ENCODE assay signal across 29 cellular contexts in the genomic region with DNA sequence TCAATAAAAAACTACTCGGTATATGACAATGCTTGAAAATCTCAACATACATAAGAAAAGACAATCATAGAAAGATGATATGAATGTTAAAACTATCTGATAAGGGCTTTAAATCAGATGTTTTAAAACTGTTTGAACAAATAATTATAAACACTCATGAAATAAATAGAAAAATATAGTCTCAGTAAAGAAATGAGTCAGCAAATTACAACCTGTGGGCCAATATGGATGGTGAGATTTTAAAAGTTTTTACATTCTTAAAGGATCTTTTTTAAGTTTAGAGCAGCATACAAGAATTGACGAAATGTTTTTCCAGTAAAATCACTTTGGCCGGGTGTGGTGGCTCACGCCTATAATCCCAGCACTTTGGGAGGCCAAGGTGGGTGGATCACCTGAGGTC.
"Had no signal": no experiment of that assay in that cellular context is flagged by ENCODE, and none has a peak within 500 bp of the region (broad histone marks: within the 10 kb centered on the region; RNA-seq: fewer than 3 reads in every experiment).

No MANE protein-coding gene starts in this region.

- H3K27ac ChIP-seq: neutrophil, parathyroid adenoma, psoas muscle, sigmoid colon, stomach, thoracic aorta, thyroid gland, tibial nerve, upper lobe of left lung, vagina had no signal

- H3K4me3 Mint-ChIP-seq: naive thymus-derived CD8-positive, alpha-beta T cell; natural killer cell treated with Interleukin-12 subunit alpha and Interleukin-12 subunit beta and Interleukin-15 and Interleukin-18, amount 100 ng/mL, for 72 hours; nephron progenitor cell; neural crest cell; stimulated activated effector memory CD8-positive, alpha-beta T cell treated with anti-CD3 and anti-CD28 coated beads, Interleukin-12 subunit alpha, Interleukin-12 subunit beta, amount 100 ng/mL, for 72 hours; stimulated activated naive B cell treated with anti-CD40 and anti-IgM and Interleukin-4, amounts not matched to agents 10 μg/mL and 1 μg/mL and 100 μg/mL, for 72 hours; stimulated activated naive CD8-positive, alpha-beta T cell treated with anti-CD3 and anti-CD28 coated beads, Interleukin-15, Interleukin-2, amounts not matched to agents 100 ng/mL and 50 ng/mL, for 24 hours had no signal

- H3K4me1 Mint-ChIP-seq: naive thymus-derived CD8-positive, alpha-beta T cell; nephron progenitor cell; neural crest cell; stimulated activated effector memory CD8-positive, alpha-beta T cell treated with anti-CD3 and anti-CD28 coated beads, Interleukin-12 subunit alpha, Interleukin-12 subunit beta, amount 100 ng/mL, for 72 hours; stimulated activated naive B cell treated with anti-CD40 and anti-IgM and Interleukin-4, amounts not matched to agents 10 μg/mL and 1 μg/mL and 100 μg/mL, for 72 hours had no signal

- H2AFZ ChIP-seq: parathyroid adenoma had no signal

- H3K4me3 ChIP-seq: psoas muscle, sigmoid colon, stomach, thoracic aorta, thyroid gland, tibial nerve, upper lobe of left lung, vagina had no signal

- H3K9ac ChIP-seq: parathyroid adenoma had no signal

- H3K4me1 ChIP-seq: parathyroid adenoma, psoas muscle, sigmoid colon, stomach, thyroid gland, tibial nerve, upper lobe of left lung, vagina had no signal

- H3K79me2 ChIP-seq: parathyroid adenoma had no signal

- H3K27ac Mint-ChIP-seq: natural killer cell treated with Interleukin-12 subunit alpha and Interleukin-12 subunit beta and Interleukin-15 and Interleukin-18, amount 100 ng/mL, for 72 hours; nephron progenitor cell; progenitor cell of endocrine pancreas; stimulated activated effector memory CD8-positive, alpha-beta T cell treated with anti-CD3 and anti-CD28 coated beads, Interleukin-12 subunit alpha, Interleukin-12 subunit beta, amount 100 ng/mL, for 72 hours; stimulated activated naive B cell treated with anti-CD40 and anti-IgM and Interleukin-4, amounts not matched to agents 10 μg/mL and 1 μg/mL and 100 μg/mL, for 72 hours; stimulated activated naive CD8-positive, alpha-beta T cell treated with anti-CD3 and anti-CD28 coated beads, Interleukin-15, Interleukin-2, amounts not matched to agents 100 ng/mL and 50 ng/mL, for 24 hours had no signal

- H3K9me3 Mint-ChIP-seq: natural killer cell treated with Interleukin-12 subunit alpha and Interleukin-12 subunit beta and Interleukin-15 and Interleukin-18, amount 100 ng/mL, for 72 hours; stimulated activated effector memory CD8-positive, alpha-beta T cell treated with anti-CD3 and anti-CD28 coated beads, Interleukin-12 subunit alpha, Interleukin-12 subunit beta, amount 100 ng/mL, for 72 hours; stimulated activated naive B cell treated with anti-CD40 and anti-IgM and Interleukin-4, amounts not matched to agents 10 μg/mL and 1 μg/mL and 100 μg/mL, for 72 hours; stimulated activated naive CD8-positive, alpha-beta T cell treated with anti-CD3 and anti-CD28 coated beads, Interleukin-15, Interleukin-2, amounts not matched to agents 100 ng/mL and 50 ng/mL, for 24 hours had no signal

- ATAC-seq: naive thymus-derived CD8-positive, alpha-beta T cell; natural killer cell treated with Interleukin-12 subunit alpha and Interleukin-12 subunit beta and Interleukin-15 and Interleukin-18, amount 100 ng/mL, for 72 hours; psoas muscle; right cardiac atrium; stimulated activated effector memory CD8-positive, alpha-beta T cell treated with anti-CD3 and anti-CD28 coated beads, Interleukin-12 subunit alpha, Interleukin-12 subunit beta, amount 100 ng/mL, for 72 hours; stimulated activated naive B cell treated with anti-CD40 and anti-IgM and Interleukin-4, amounts not matched to agents 10 μg/mL and 1 μg/mL and 100 μg/mL, for 72 hours had no signal

- FAIRE-seq: small intestine, urothelium cell line had no signal

- H3K36me3 Mint-ChIP-seq: natural killer cell treated with Interleukin-12 subunit alpha and Interleukin-12 subunit beta and Interleukin-15 and Interleukin-18, amount 100 ng/mL, for 72 hours; stimulated activated effector memory CD8-positive, alpha-beta T cell treated with anti-CD3 and anti-CD28 coated beads, Interleukin-12 subunit alpha, Interleukin-12 subunit beta, amount 100 ng/mL, for 72 hours; stimulated activated naive B cell treated with anti-CD40 and anti-IgM and Interleukin-4, amounts not matched to agents 10 μg/mL and 1 μg/mL and 100 μg/mL, for 72 hours had no signal

- H3K27me3 Mint-ChIP-seq: progenitor cell of endocrine pancreas; stimulated activated naive CD8-positive, alpha-beta T cell treated with anti-CD3 and anti-CD28 coated beads, Interleukin-15, Interleukin-2, amounts not matched to agents 100 ng/mL and 50 ng/mL, for 24 hours had no signal

- H3K9me3 ChIP-seq: neutrophil, thoracic aorta, thyroid gland, vagina had no signal

- DNase-seq: naive thymus-derived CD8-positive, alpha-beta T cell; nephron progenitor cell; nucleus accumbens; posterior cingulate gyrus; psoas muscle; right cardiac atrium; sigmoid colon; small intestine; stimulated activated CD4-positive, alpha-beta T cell treated with anti-CD3 and anti-CD28 coated beads, Interleukin-15, amount 100 ng/mL, for 24 hours; stimulated activated CD4-positive, alpha-beta T cell treated with anti-CD3 and anti-CD28 coated beads, Interleukin-2, amount 100 ng/mL, for 24 hours; stimulated activated CD4-positive, alpha-beta T cell treated with anti-CD3 and anti-CD28 coated beads, Interleukin-2, amount 100 ng/mL, for 48 hours; stimulated activated CD4-positive, alpha-beta T cell treated with anti-CD3 and anti-CD28 coated beads, Interleukin-4, amount 100 ng/mL, for 24 hours; stimulated activated naive B cell treated with anti-CD40 and anti-IgM and Interleukin-4, amounts not matched to agents 10 μg/mL and 1 μg/mL and 100 μg/mL, for 72 hours; stimulated activated naive CD4-positive, alpha-beta T cell treated with Interleukin-2 at 50 U/mL for 16 hours; stomach; thyroid gland; trophoblast cell; upper lobe of left lung had no signal

- H3K36me3 ChIP-seq: neutrophil, sigmoid colon, stomach, thoracic aorta, thyroid gland, tibial nerve, upper lobe of left lung, vagina had no signal

- H3K27me3 ChIP-seq: neutrophil, sigmoid colon, thyroid gland, tibial nerve, upper lobe of left lung, vagina had no signal
